In genomic region chr17:40515491-40516041, GRCh38 we compare ENCODE assay signal across 10 cellular contexts. TPM values are rescaled to one million over a fixed set of nuclear protein-coding genes. Genes with fewer than 3 reads are reported as not detected.
DNase-seq lines count a peak whose midpoint lies in the region.
"Had no signal": no experiment of that assay in that cellular context is flagged by ENCODE, and none has a peak within 500 bp of the region (broad histone marks: within the 10 kb centered on the region; RNA-seq: fewer than 3 reads in every experiment).

No MANE protein-coding gene starts in this region.

- H3K4me1 Mint-ChIP-seq in immature natural killer cell = peaks cover 65 to 68% of the 10 kb centered on the region in 2 donors
- H3K4me1 Mint-ChIP-seq in stimulated activated naive CD8-positive, alpha-beta T cell treated with anti-CD3 and anti-CD28 coated beads, Interleukin-15, Interleukin-2, amounts not matched to agents 100 ng/mL and 50 ng/mL, for 24 hours (ENCODE audit: low read depth) = peaks cover 54% of the 10 kb centered on the region
- H3K4me1 Mint-ChIP-seq: neural crest cell had no signal

- no peaks in the 10 kb centered on the region for H3K9me3 Mint-ChIP-seq in immature natural killer cell
- no peaks in the 10 kb centered on the region for H3K9me3 Mint-ChIP-seq in stimulated activated naive CD8-positive, alpha-beta T cell treated with anti-CD3 and anti-CD28 coated beads, Interleukin-15, Interleukin-2, amounts not matched to agents 100 ng/mL and 50 ng/mL, for 24 hours
- H3K9me3 Mint-ChIP-seq: neural crest cell had no signal

- H3K27ac Mint-ChIP-seq in immature natural killer cell = peak overlapping the region; percentile 56 to 97 (median 97)
- H3K27ac Mint-ChIP-seq in stimulated activated naive CD8-positive, alpha-beta T cell treated with anti-CD3 and anti-CD28 coated beads, Interleukin-15, Interleukin-2, amounts not matched to agents 100 ng/mL and 50 ng/mL, for 24 hours = peak overlapping the region; percentile 65

- H3K36me3 Mint-ChIP-seq in immature natural killer cell = peaks cover 4 to 8% (median 4%) of the 10 kb centered on the region in 3 donors
- peaks cover 4% of the 10 kb centered on the region for H3K36me3 Mint-ChIP-seq in stimulated activated naive CD8-positive, alpha-beta T cell treated with anti-CD3 and anti-CD28 coated beads, Interleukin-15, Interleukin-2, amounts not matched to agents 100 ng/mL and 50 ng/mL, for 24 hours (ENCODE audit: low read depth)

- H3K27me3 Mint-ChIP-seq in immature natural killer cell (ENCODE audit: low read depth in 3 of 3) = peaks cover 8 to 18% (median 12%) of the 10 kb centered on the region in 3 donors
- H3K27me3 Mint-ChIP-seq in stimulated activated naive CD8-positive, alpha-beta T cell treated with anti-CD3 and anti-CD28 coated beads, Interleukin-15, Interleukin-2, amounts not matched to agents 100 ng/mL and 50 ng/mL, for 24 hours = peaks cover 13% of the 10 kb centered on the region

- peak overlapping the region; percentile 88 to 92 (median 89) for H3K4me3 Mint-ChIP-seq in immature natural killer cell
- peak overlapping the region; percentile 76 for H3K4me3 Mint-ChIP-seq in stimulated activated naive CD8-positive, alpha-beta T cell treated with anti-CD3 and anti-CD28 coated beads, Interleukin-15, Interleukin-2, amounts not matched to agents 100 ng/mL and 50 ng/mL, for 24 hours
- H3K4me3 Mint-ChIP-seq: neural crest cell had no signal

- DNase-seq in activated effector memory CD4-positive, alpha-beta T cell treated with anti-CD3 and anti-CD28 coated beads, Interleukin-2, amount 50 U/mL, for 16 hours = peak; percentile 71
- DNase-seq in activated effector memory CD4-positive, alpha-beta T cell treated with Interleukin-2 at 50 U/mL for 16 hours = no peak
- DNase-seq in activated CD4-positive, alpha-beta T cell treated with anti-CD3 and anti-CD28 coated beads, Interleukin-2, amount 50 U/mL, for 48 hours = peak; percentile 58 to 59
- DNase-seq in immature natural killer cell = peak; percentile 70 to 71 (median 71)
- DNase-seq in NCI-H82 (lab: John Stamatoyannopoulos, UW) = no peak
- DNase-seq in OCI-M1 (lab: John Stamatoyannopoulos, UW) = no peak
- DNase-seq in NCI-H526 treated with DMSO at 0.1 percent for 48 hours (lab: John Stamatoyannopoulos, UW) = no peak
- DNase-seq: kidney glomerular epithelial cell had no signal

RNA-seq across cellular contexts. Expression of gene TNS4, which starts 14.1 kb away (rescaled TPM):
- under 1 TPM in 1 of 3 donors, not detected in 2; 0.12 TPM for polyA plus RNA-seq in immature natural killer cell

RNA-seq across cellular contexts. Expression of gene CCR7, which starts 49.7 kb away (rescaled TPM):
- polyA plus RNA-seq in immature natural killer cell = 10 to 100 TPM; 29.6 to 50.9 (median 43.2) TPM

Comparison
In these comparisons a context has a peak if more than half of its experiments do, and no peak if none do; other contexts are left out.
1. DNase-seq: peak in activated effector memory CD4-positive, alpha-beta T cell treated with anti-CD3 and anti-CD28 coated beads, Interleukin-2, amount 50 U/mL, for 16 hours (single experiment), activated CD4-positive, alpha-beta T cell treated with anti-CD3 and anti-CD28 coated beads, Interleukin-2, amount 50 U/mL, for 48 hours (2 of 2) and immature natural killer cell (3 of 3); none in activated effector memory CD4-positive, alpha-beta T cell treated with Interleukin-2 at 50 U/mL for 16 hours (single experiment), NCI-H82 (single experiment), OCI-M1 (single experiment) and NCI-H526 treated with DMSO at 0.1 percent for 48 hours (single experiment).